ENCODE assay signal across 24 cellular contexts in genomic region chr12:86334071-86334470, GRCh38.
"Had no signal": no experiment of that assay in that cellular context is flagged by ENCODE, and none has a peak within 500 bp of the region (broad histone marks: within the 10 kb centered on the region; RNA-seq: fewer than 3 reads in every experiment).

No MANE protein-coding gene starts in this region.

- H3K4me3 Mint-ChIP-seq: natural killer cell treated with Interleukin-12 subunit alpha and Interleukin-12 subunit beta and Interleukin-15 and Interleukin-18, amount 100 ng/mL, for 72 hours; neural progenitor cell; stimulated activated effector memory CD8-positive, alpha-beta T cell treated with anti-CD3 and anti-CD28 coated beads, Interleukin-12 subunit alpha, Interleukin-12 subunit beta, amount 100 ng/mL, for 72 hours; type B pancreatic cell had no signal

- H3K27me3 ChIP-seq: colonic mucosa, hepatocyte, neural progenitor cell, pancreas, right lobe of liver, suprapubic skin, thyroid gland had no signal

- H3K4me2 ChIP-seq: hepatocyte, neural progenitor cell had no signal

- H3K4me1 ChIP-seq: colonic mucosa, neural progenitor cell, pancreas, prostate gland, right lobe of liver, suprapubic skin had no signal

- H3K4me3 ChIP-seq: colonic mucosa, hepatocyte, lung, neural progenitor cell, pancreas, prostate gland, right lobe of liver, suprapubic skin, thyroid gland had no signal

- H3K27ac Mint-ChIP-seq: natural killer cell treated with Interleukin-12 subunit alpha and Interleukin-12 subunit beta and Interleukin-15 and Interleukin-18, amount 100 ng/mL, for 72 hours; neural progenitor cell; stimulated activated effector memory CD8-positive, alpha-beta T cell treated with anti-CD3 and anti-CD28 coated beads, Interleukin-12 subunit alpha, Interleukin-12 subunit beta, amount 100 ng/mL, for 72 hours; type B pancreatic cell had no signal

- H3K27me3 Mint-ChIP-seq: natural killer cell treated with Interleukin-12 subunit alpha and Interleukin-12 subunit beta and Interleukin-15 and Interleukin-18, amount 100 ng/mL, for 72 hours; type B pancreatic cell had no signal

- H3K9me3 ChIP-seq: colonic mucosa, pancreas, prostate gland, right lobe of liver, suprapubic skin, thyroid gland had no signal

- H3K79me2 ChIP-seq: hepatocyte had no signal

- H3K9me3 Mint-ChIP-seq: neural progenitor cell, type B pancreatic cell had no signal

- H2AFZ ChIP-seq: hepatocyte, neural progenitor cell had no signal

- H3K27ac ChIP-seq: colonic mucosa, hepatocyte, neural progenitor cell, pancreas, prostate gland, right lobe of liver, suprapubic skin, thyroid gland had no signal

- H3K4me1 Mint-ChIP-seq: stimulated activated effector memory CD8-positive, alpha-beta T cell treated with anti-CD3 and anti-CD28 coated beads, Interleukin-12 subunit alpha, Interleukin-12 subunit beta, amount 100 ng/mL, for 72 hours had no signal

- H3K36me3 ChIP-seq: colonic mucosa, neural progenitor cell, pancreas, prostate gland, right lobe of liver, suprapubic skin, thyroid gland had no signal

- DNase-seq: colonic mucosa; dermis blood vessel endothelial cell; foreskin melanocyte; head of caudate nucleus; kidney; left cardiac atrium; left ventricle myocardium superior; mesenchymal stem cell; midbrain; nucleus accumbens; pancreas; right lobe of liver; stimulated activated CD4-positive, alpha-beta T cell treated with anti-CD3 and anti-CD28 coated beads, Interleukin-4, amount 100 ng/mL, for 1 hour; stimulated activated CD8-positive, alpha-beta memory T cell treated with anti-CD3 and anti-CD28 coated beads, Interleukin-4, amount 100 ng/mL, for 48 hours; stimulated activated naive CD8-positive, alpha-beta T cell treated with anti-CD3 and anti-CD28 coated beads, Interleukin-15, Interleukin-2, amounts not matched to agents 100 U/mL and 50 U/mL, for 24 hours; thyroid gland had no signal

- H3K9ac ChIP-seq: neural progenitor cell had no signal

- H3K36me3 Mint-ChIP-seq: natural killer cell treated with Interleukin-12 subunit alpha and Interleukin-12 subunit beta and Interleukin-15 and Interleukin-18, amount 100 ng/mL, for 72 hours; neural progenitor cell; stimulated activated effector memory CD8-positive, alpha-beta T cell treated with anti-CD3 and anti-CD28 coated beads, Interleukin-12 subunit alpha, Interleukin-12 subunit beta, amount 100 ng/mL, for 72 hours; type B pancreatic cell had no signal
